ENCODE assay signal across 25 cellular contexts in the genomic region with DNA sequence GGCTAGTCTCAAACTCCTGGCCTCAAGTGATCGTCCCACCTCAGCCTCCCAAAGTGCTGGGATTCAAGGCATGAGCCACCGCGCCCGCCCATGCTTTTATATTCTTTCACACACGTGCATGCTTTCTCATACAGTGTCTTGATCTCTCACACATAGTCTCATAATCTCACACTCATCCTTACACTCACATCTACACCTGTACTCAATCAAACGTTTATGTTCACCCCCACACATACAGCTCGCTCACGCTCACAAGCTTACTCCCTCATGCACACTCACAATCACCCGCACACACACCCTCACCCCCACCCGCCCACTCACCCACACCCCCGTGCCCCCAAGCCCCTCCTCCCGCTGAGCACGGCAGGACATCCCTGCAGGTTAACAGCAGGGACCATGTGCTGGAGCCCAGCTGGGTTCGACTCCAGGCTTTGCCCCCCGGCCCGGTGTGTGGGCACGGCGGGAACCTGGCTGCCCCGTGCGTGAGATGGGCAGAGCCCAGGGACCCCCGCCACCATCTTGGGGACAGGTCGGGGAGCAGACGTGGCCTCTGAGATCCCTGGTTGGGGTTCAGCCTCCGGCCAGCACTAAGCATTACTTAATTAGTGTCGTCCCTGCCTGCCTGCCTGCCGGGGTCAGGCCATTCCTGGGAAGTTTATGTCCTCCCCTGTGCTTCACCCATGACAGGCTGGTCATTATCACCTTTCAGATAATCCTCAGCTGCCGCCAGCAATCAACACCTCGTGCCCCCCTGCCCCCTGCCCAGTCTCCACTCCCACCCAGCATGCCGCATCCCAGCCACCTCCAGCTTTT. TPM values are rescaled to one million over a fixed set of nuclear protein-coding genes. Genes with fewer than 3 reads are reported as not detected.
DNase-seq lines count a peak whose midpoint lies in the region; ATAC-seq and TF ChIP-seq lines count a peak whose summit lies in the region.
"Had no signal": no experiment of that assay in that cellular context is flagged by ENCODE, and none has a peak within 500 bp of the region (broad histone marks: within the 10 kb centered on the region; RNA-seq: fewer than 3 reads in every experiment).

No MANE protein-coding gene starts in this region.

- no peak for TF ChIP-seq CTCF in cardiac muscle cell (IDR thresholded peaks at IDR 0.05; ENCODE audit: low read depth, low read length)
- TF ChIP-seq CTCF in nephron progenitor cell (IDR thresholded peaks at IDR 0.05): no peak
- TF ChIP-seq CTCF in OCI-LY7 (conservative IDR thresholded peaks at IDR 0.05; ENCODE audit: low read length): no peak

- peaks cover 21% of the 10 kb centered on the region for H3K4me1 Mint-ChIP-seq in nephron progenitor cell
- H3K4me1 Mint-ChIP-seq: activated CD4-positive, alpha-beta T cell treated with anti-CD3 and anti-CD28 coated beads, Interleukin-2, amount 10 ng/mL, durations not matched to agents 24 days and 14 days; activated CD8-positive, alpha-beta memory T cell treated with anti-CD3 and anti-CD28 coated beads, Interleukin-2, amount 10 ng/mL, durations not matched to agents 7 days and 5 days; activated naive CD8-positive, alpha-beta T cell treated with anti-CD3 and anti-CD28 coated beads for 36 hours had no signal

- CTCF ChIA-PET in OCI-LY7 (lab: Charles Lee; ENCODE audit: unreplicated experiment): no interaction called here

- H3K4me3 ChIP-seq in cardiac muscle cell: no peak overlapping the region
- no peak overlapping the region for H3K4me3 ChIP-seq in OCI-LY7 (ENCODE audit: low read depth, low read length, poor library complexity, severe bottlenecking)
- H3K4me3 ChIP-seq: BLaER1 treated with 17β-estradiol and CSF1 and Interleukin-3, amounts not matched to agents 10 nM and 100 nM; GM23338; MG63; pancreas had no signal

- no peaks in the 10 kb centered on the region for H3K9me2 ChIP-seq in OCI-LY7 (ENCODE audit: insufficient read depth, low read length)

- H3K4me3 Mint-ChIP-seq in nephron progenitor cell: no peak overlapping the region
- H3K4me3 Mint-ChIP-seq: activated CD4-positive, alpha-beta T cell treated with anti-CD3 and anti-CD28 coated beads, Interleukin-2, amount 10 ng/mL, durations not matched to agents 24 days and 14 days; activated CD8-positive, alpha-beta memory T cell treated with anti-CD3 and anti-CD28 coated beads, Interleukin-2, amount 10 ng/mL, durations not matched to agents 7 days and 5 days; activated naive CD8-positive, alpha-beta T cell treated with anti-CD3 and anti-CD28 coated beads for 36 hours; GM23338; T-helper 1 cell treated with Interleukin-12 subunit alpha and Interleukin-12 subunit beta and Interleukin-4 antibody, amounts not matched to agents 30 μg/mL and 1 μg/mL, for 36 hours had no signal

- peak overlapping the region; percentile 96 for H3K27ac Mint-ChIP-seq in nephron progenitor cell
- H3K27ac Mint-ChIP-seq: activated CD4-positive, alpha-beta T cell treated with anti-CD3 and anti-CD28 coated beads, Interleukin-2, amount 10 ng/mL, durations not matched to agents 24 days and 14 days; activated CD8-positive, alpha-beta memory T cell treated with anti-CD3 and anti-CD28 coated beads, Interleukin-2, amount 10 ng/mL, durations not matched to agents 7 days and 5 days; activated naive CD8-positive, alpha-beta T cell treated with anti-CD3 and anti-CD28 coated beads for 36 hours; GM23338; T-helper 1 cell treated with Interleukin-12 subunit alpha and Interleukin-12 subunit beta and Interleukin-4 antibody, amounts not matched to agents 30 μg/mL and 1 μg/mL, for 36 hours had no signal

- H3K36me3 Mint-ChIP-seq in nephron progenitor cell (ENCODE audit: low read depth): peaks cover 4% of the 10 kb centered on the region
- H3K36me3 Mint-ChIP-seq: activated CD8-positive, alpha-beta memory T cell treated with anti-CD3 and anti-CD28 coated beads, Interleukin-2, amount 10 ng/mL, durations not matched to agents 7 days and 5 days; activated naive CD8-positive, alpha-beta T cell treated with anti-CD3 and anti-CD28 coated beads for 36 hours had no signal

- H3K27me3 Mint-ChIP-seq in nephron progenitor cell (ENCODE audit: low read depth, poor library complexity): peaks cover 10% of the 10 kb centered on the region
- H3K27me3 Mint-ChIP-seq: activated CD8-positive, alpha-beta memory T cell treated with anti-CD3 and anti-CD28 coated beads, Interleukin-2, amount 10 ng/mL, durations not matched to agents 7 days and 5 days; activated naive CD8-positive, alpha-beta T cell treated with anti-CD3 and anti-CD28 coated beads for 36 hours had no signal

- ATAC-seq in GM19395 (IDR thresholded peaks at IDR 0.05; ENCODE audit: unreplicated experiment): no peak
- ATAC-seq: activated CD8-positive, alpha-beta memory T cell treated with anti-CD3 and anti-CD28 coated beads, Interleukin-2, amount 10 ng/mL, durations not matched to agents 7 days and 5 days had no signal

- H3K79me2 ChIP-seq in OCI-LY7 (ENCODE audit: insufficient read depth, low read depth, low read length): no peaks in the 10 kb centered on the region

- peak overlapping the region; percentile 83 for H3K27ac ChIP-seq in cardiac muscle cell
- no peak overlapping the region for H3K27ac ChIP-seq in OCI-LY7 (ENCODE audit: low read depth, low read length, poor library complexity, severe bottlenecking)
- H3K27ac ChIP-seq: BLaER1 treated with 17β-estradiol and CSF1 and Interleukin-3, amounts not matched to agents 10 nM and 100 nM; foreskin keratinocyte; pancreas had no signal

- no peak overlapping the region for H3K4me2 ChIP-seq in OCI-LY7 (ENCODE audit: low read length)
- H3K4me2 ChIP-seq: BLaER1 treated with 17β-estradiol and CSF1 and Interleukin-3, amounts not matched to agents 10 nM and 100 nM; GM23338 had no signal

- no peaks in the 10 kb centered on the region for H3K9me3 Mint-ChIP-seq in nephron progenitor cell
- H3K9me3 Mint-ChIP-seq: activated CD4-positive, alpha-beta T cell treated with anti-CD3 and anti-CD28 coated beads, Interleukin-2, amount 10 ng/mL, durations not matched to agents 24 days and 14 days; activated naive CD8-positive, alpha-beta T cell treated with anti-CD3 and anti-CD28 coated beads for 36 hours; GM23338; T-helper 1 cell treated with Interleukin-12 subunit alpha and Interleukin-12 subunit beta and Interleukin-4 antibody, amounts not matched to agents 30 μg/mL and 1 μg/mL, for 36 hours had no signal

- H3K4me1 ChIP-seq in cardiac muscle cell (ENCODE audit: low read depth) (peaks cover 6% of the 10 kb centered on the region), OCI-LY7 (ENCODE audit: insufficient read depth, low read length, poor library complexity, severe bottlenecking) (no peaks in the 10 kb centered on the region)
- H3K4me1 ChIP-seq: Caco-2, foreskin keratinocyte had no signal

- BruUV-seq in OCI-LY7 (replicated peaks; lab: Mats Ljungman, UMichigan): no TSS peak

- no peaks in the 10 kb centered on the region for H3K27me3 ChIP-seq in cardiac muscle cell
- H3K27me3 ChIP-seq: BLaER1 treated with 17β-estradiol and CSF1 and Interleukin-3, amounts not matched to agents 10 nM and 100 nM; MG63; pancreas had no signal

- POLR2A ChIA-PET in OCI-LY7 (lab: Charles Lee): no interaction called here

- intact Hi-C loops in OCI-LY7 (cut with micrococcal nuclease; ENCODE audit: unreplicated experiment): no loop called here

- H3K9me3 ChIP-seq in cardiac muscle cell (ENCODE audit: low read depth) (no peaks in the 10 kb centered on the region), OCI-LY7 (ENCODE audit: low read length) (0 out of 2 replicates have a peak, but pooled peaks cover 5% of the 10 kb centered on the region)
- H3K9me3 ChIP-seq: MG63, pancreas had no signal

- DNase-seq in ELF-1 (ENCODE audit: low read depth, low spot score) (peak; percentile 62), NCI-H146 treated with DMSO at 0.1 percent for 48 hours (lab: John Stamatoyannopoulos, UW; ENCODE audit: unreplicated experiment) (peak; percentile 40), cardiac muscle cell (ENCODE audit: low read depth in 1 of 2, low spot score in 1 of 2) (no peak), nephron progenitor cell (no peak), DMS79 (lab: John Stamatoyannopoulos, UW) (no peak), OCI-LY7 (ENCODE audit: low spot score) (no peak), SW480 (ENCODE audit: low spot score) (no peak)
- DNase-seq: activated CD4-positive, alpha-beta T cell treated with anti-CD3 and anti-CD28 coated beads, Interleukin-2, amount 10 ng/mL, durations not matched to agents 24 days and 14 days; activated CD8-positive, alpha-beta memory T cell treated with anti-CD3 and anti-CD28 coated beads, Interleukin-2, amount 10 ng/mL, durations not matched to agents 7 days and 5 days; activated naive CD8-positive, alpha-beta T cell treated with anti-CD3 and anti-CD28 coated beads for 36 hours; Caco-2; NCI-H526 had no signal

- H2AFZ ChIP-seq in OCI-LY7 (ENCODE audit: low read length): no peak overlapping the region

- H3K36me3 ChIP-seq in cardiac muscle cell: no peaks in the 10 kb centered on the region
- no peaks in the 10 kb centered on the region for H3K36me3 ChIP-seq in OCI-LY7 (ENCODE audit: insufficient read depth, low read length)
- H3K36me3 ChIP-seq: BLaER1 treated with 17β-estradiol and CSF1 and Interleukin-3, amounts not matched to agents 10 nM and 100 nM; MG63; pancreas had no signal

- H4K20me1 ChIP-seq in OCI-LY7 (ENCODE audit: insufficient read depth, low read length): no peaks in the 10 kb centered on the region
- H4K20me1 ChIP-seq: BLaER1 treated with 17β-estradiol and CSF1 and Interleukin-3, amounts not matched to agents 10 nM and 100 nM had no signal

RNA-seq across cellular contexts. Expression of a gene that starts 11.4 kb away (rescaled TPM):
- total RNA-seq in cardiac muscle cell: 2.4 and 5.3 TPM in 2 replicates
- 6.8 and 7.1 TPM in 2 replicates for polyA plus RNA-seq in cardiac muscle cell
- total RNA-seq in OCI-LY7 (2014; rRNA removed; shearing (Covaris generic)): not detected in 2 replicates
- total RNA-seq in OCI-LY7 (2022): not detected in 2 replicates
- total RNA-seq: activated CD4-positive, alpha-beta T cell treated with anti-CD3 and anti-CD28 coated beads, Interleukin-2, amount 10 ng/mL, durations not matched to agents 24 days and 14 days; activated CD8-positive, alpha-beta memory T cell treated with anti-CD3 and anti-CD28 coated beads, Interleukin-2, amount 10 ng/mL, durations not matched to agents 7 days and 5 days; activated naive CD8-positive, alpha-beta T cell treated with anti-CD3 and anti-CD28 coated beads for 36 hours; Caco-2; cerebellum; foreskin keratinocyte; lung microvascular endothelial cell; subcutaneous adipose tissue; ureter had no signal
- polyA plus RNA-seq: esophagus, foreskin keratinocyte, keratinocyte had no signal

RNA-seq across cellular contexts. Expression of a gene that starts 19.8 kb away (rescaled TPM):
- total RNA-seq in cardiac muscle cell: 0.71 and 0.88 TPM in 2 replicates
- polyA plus RNA-seq in cardiac muscle cell: not detected in 2 replicates
- total RNA-seq in OCI-LY7 (2014; rRNA removed; shearing (Covaris generic)): not detected in 2 replicates
- 0.34 and 0.68 TPM in 2 replicates for total RNA-seq in OCI-LY7 (2022)
- total RNA-seq: activated CD4-positive, alpha-beta T cell treated with anti-CD3 and anti-CD28 coated beads, Interleukin-2, amount 10 ng/mL, durations not matched to agents 24 days and 14 days; activated CD8-positive, alpha-beta memory T cell treated with anti-CD3 and anti-CD28 coated beads, Interleukin-2, amount 10 ng/mL, durations not matched to agents 7 days and 5 days; activated naive CD8-positive, alpha-beta T cell treated with anti-CD3 and anti-CD28 coated beads for 36 hours; cerebellum; foreskin keratinocyte; subcutaneous adipose tissue had no signal
- polyA plus RNA-seq: foreskin keratinocyte, keratinocyte had no signal

RNA-seq across cellular contexts. Expression of a gene that starts 37.3 kb away (rescaled TPM):
- total RNA-seq in cardiac muscle cell (0.32 and 0.89 TPM in 2 replicates), OCI-LY7 (2022) (1.7 and 2.7 TPM in 2 replicates)
- 0.15 and 0.60 TPM in 2 replicates for polyA plus RNA-seq in cardiac muscle cell
- total RNA-seq in OCI-LY7 (2014; rRNA removed; shearing (Covaris generic)): 0.23 and 0.50 TPM in 2 replicates
- total RNA-seq: foreskin keratinocyte, lung microvascular endothelial cell had no signal
- polyA plus RNA-seq: keratinocyte had no signal

RNA-seq across cellular contexts. Expression of a gene that starts 40.5 kb away (rescaled TPM):
- 56.5 and 78.7 TPM in 2 replicates for total RNA-seq in cardiac muscle cell
- polyA plus RNA-seq in cardiac muscle cell: 137 and 138 TPM in 2 replicates
- 29.1 and 33.2 TPM in 2 replicates for total RNA-seq in OCI-LY7 (2014; rRNA removed; shearing (Covaris generic))
- 24.2 and 28.3 TPM in 2 replicates for total RNA-seq in OCI-LY7 (2022)

RNA-seq across cellular contexts. Expression of a gene that starts 49.1 kb away (rescaled TPM):
- total RNA-seq in cardiac muscle cell (15.7 and 16.7 TPM in 2 replicates), OCI-LY7 (2022) (8.6 and 10.6 TPM in 2 replicates)
- polyA plus RNA-seq in cardiac muscle cell: 0.95 and 0.96 TPM in 2 replicates
- total RNA-seq in OCI-LY7 (2014; rRNA removed; shearing (Covaris generic)): 1.8 and 5.2 TPM in 2 replicates

Comparison
In these comparisons a context has a peak if more than half of its experiments do, and no peak if none do; other contexts are left out.
1. DNase-seq: peak in ELF-1 (single experiment) and NCI-H146 treated with DMSO at 0.1 percent for 48 hours (single experiment); none in cardiac muscle cell (0 of 2), nephron progenitor cell (single experiment), DMS79 (single experiment), OCI-LY7 (single experiment) and SW480 (single experiment).